ENCODE assay signal across 25 cellular contexts in the genomic region with DNA sequence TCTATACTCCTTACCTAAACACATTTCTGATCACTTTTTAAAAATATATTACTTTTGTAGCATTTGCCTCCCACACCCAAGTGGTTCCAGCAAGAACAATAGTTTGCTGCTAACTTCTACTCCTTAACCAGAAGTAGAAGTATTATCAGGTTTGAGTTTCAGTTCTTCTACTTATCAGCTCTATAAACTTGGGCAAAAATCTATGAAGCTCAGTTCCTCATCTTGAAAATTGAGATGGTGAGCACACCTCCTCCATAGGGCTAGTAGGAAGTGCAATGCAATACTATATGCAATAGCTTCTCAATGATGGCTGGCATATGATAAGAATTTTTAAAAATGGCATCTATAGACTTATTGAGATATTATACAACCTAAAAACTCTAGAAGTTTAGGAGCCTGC.
"Had no signal": no experiment of that assay in that cellular context is flagged by ENCODE, and none has a peak within 500 bp of the region (broad histone marks: within the 10 kb centered on the region; RNA-seq: fewer than 3 reads in every experiment).

No MANE protein-coding gene starts in this region.

- H3K27ac Mint-ChIP-seq: immature natural killer cell; naive thymus-derived CD4-positive, alpha-beta T cell; natural killer cell treated with Interleukin-12 subunit alpha and Interleukin-12 subunit beta and Interleukin-15 and Interleukin-18, amount 100 ng/mL, for 72 hours; progenitor cell of endocrine pancreas; stimulated activated naive CD8-positive, alpha-beta T cell treated with anti-CD3 and anti-CD28 coated beads, Interleukin-15, Interleukin-2, amounts not matched to agents 100 ng/mL and 50 ng/mL, for 24 hours had no signal

- H3K4me1 Mint-ChIP-seq: immature natural killer cell had no signal

- H3K36me3 Mint-ChIP-seq: immature natural killer cell; naive thymus-derived CD4-positive, alpha-beta T cell; natural killer cell treated with Interleukin-12 subunit alpha and Interleukin-12 subunit beta and Interleukin-15 and Interleukin-18, amount 100 ng/mL, for 72 hours had no signal

- H3K27ac ChIP-seq: left ventricle myocardium inferior, ovary, right atrium auricular region, right lobe of liver, suprapubic skin, thoracic aorta, tibial artery, upper lobe of right lung had no signal

- H3K4me2 ChIP-seq: smooth muscle cell had no signal

- ATAC-seq: mucosa of descending colon; naive thymus-derived CD4-positive, alpha-beta T cell; natural killer cell treated with Interleukin-12 subunit alpha and Interleukin-12 subunit beta and Interleukin-15 and Interleukin-18, amount 100 ng/mL, for 72 hours; right lobe of liver; upper lobe of right lung had no signal

- H3K9me3 Mint-ChIP-seq: stimulated activated naive CD8-positive, alpha-beta T cell treated with anti-CD3 and anti-CD28 coated beads, Interleukin-15, Interleukin-2, amounts not matched to agents 100 ng/mL and 50 ng/mL, for 24 hours had no signal

- H3K4me3 ChIP-seq: left ventricle myocardium inferior, lung, mucosa of descending colon, ovary, right atrium auricular region, right lobe of liver, smooth muscle cell, suprapubic skin, thoracic aorta, tibial artery, upper lobe of right lung had no signal

- H3K4me1 ChIP-seq: left ventricle myocardium inferior, right atrium auricular region, right lobe of liver, suprapubic skin, tibial artery, upper lobe of right lung had no signal

- H3K27me3 ChIP-seq: ovary, right atrium auricular region, right lobe of liver, suprapubic skin, tibial artery, upper lobe of right lung had no signal

- H3K4me3 Mint-ChIP-seq: immature natural killer cell; naive thymus-derived CD4-positive, alpha-beta T cell; natural killer cell treated with Interleukin-12 subunit alpha and Interleukin-12 subunit beta and Interleukin-15 and Interleukin-18, amount 100 ng/mL, for 72 hours; stimulated activated naive CD8-positive, alpha-beta T cell treated with anti-CD3 and anti-CD28 coated beads, Interleukin-15, Interleukin-2, amounts not matched to agents 100 ng/mL and 50 ng/mL, for 24 hours had no signal

- DNase-seq: hypothalamus; immature natural killer cell; kidney; left ventricle myocardium inferior; midbrain; mucosa of descending colon; naive thymus-derived CD4-positive, alpha-beta T cell; ovary; right lobe of liver; stimulated activated CD4-positive, alpha-beta T cell treated with anti-CD3 and anti-CD28 coated beads, Interleukin-1b, Interleukin-23, amount 100 ng/mL, for 48 hours; stimulated activated CD4-positive, alpha-beta T cell treated with anti-CD3 and anti-CD28 coated beads, Interleukin-2, amount 100 ng/mL, for 48 hours; stimulated activated CD4-positive, alpha-beta T cell treated with anti-CD3 and anti-CD28 coated beads, Interleukin-4, amount 100 ng/mL, for 4 hours; stimulated activated CD8-positive, alpha-beta memory T cell treated with anti-CD3 and anti-CD28 coated beads, Interleukin-4, amount 100 ng/mL, for 48 hours; stimulated activated naive CD4-positive, alpha-beta T cell; tibial artery; trophoblast cell; upper lobe of right lung had no signal
